1 cellular context compared by ENCODE assay signal in the genomic region with DNA sequence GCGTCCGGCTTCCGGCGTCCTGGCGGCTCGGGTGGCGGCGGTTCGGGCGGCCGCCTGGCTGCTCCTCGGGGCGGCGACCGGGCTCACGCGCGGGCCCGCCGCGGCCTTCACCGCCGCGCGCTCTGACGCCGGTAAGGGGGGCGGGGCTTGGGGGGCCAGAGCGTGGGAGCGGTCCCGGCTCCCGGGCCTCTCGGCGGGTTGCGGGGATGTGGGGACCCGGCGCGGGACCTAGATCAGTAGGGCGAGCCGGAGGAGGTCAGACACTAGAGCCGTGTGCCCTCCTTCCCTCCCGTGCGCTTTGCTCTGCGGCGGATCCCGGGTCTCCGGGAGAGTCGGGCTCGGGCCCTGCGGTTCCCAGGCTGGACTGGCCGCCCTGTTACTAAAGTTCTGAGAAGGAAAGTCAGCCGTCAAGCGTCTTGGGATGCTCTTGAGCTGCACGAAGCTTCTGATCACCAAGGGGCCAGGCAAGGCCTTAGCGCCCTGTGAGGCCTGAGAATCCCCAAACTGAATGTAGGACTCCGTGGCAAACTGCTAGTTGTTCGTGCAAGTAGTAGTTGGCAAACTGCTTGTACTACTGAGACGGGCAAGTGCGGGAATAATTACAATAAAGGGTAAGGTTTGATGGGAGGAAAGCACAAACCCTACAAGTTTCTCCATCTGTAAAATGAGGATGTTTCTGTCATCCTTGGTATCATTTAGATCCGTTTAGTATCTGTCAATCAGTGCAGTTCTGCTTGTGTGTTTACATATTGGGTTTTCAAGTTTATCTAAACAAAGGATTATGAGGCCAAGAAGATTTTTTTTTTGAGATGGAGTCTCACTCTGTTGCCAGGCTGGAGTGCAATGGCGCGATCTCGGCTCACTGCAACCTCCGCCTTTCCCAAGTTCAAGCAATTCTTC.
TF ChIP-seq lines count a peak whose summit lies in the region.

No MANE protein-coding gene starts in this region.

TF ChIP-seq in K562, 482 proteins besides CTCF, POLR2A, EP300 and RAD21 (continued from another document):
- TF ChIP-seq TEAD1 (CRISPR knock-in tag; IDR thresholded peaks at IDR 0.05): 0 out of 4 replicates have a peak, but pooled peaks of 1 of the 2 experiments have one; percentile 23
- TF ChIP-seq MTA3 (IDR thresholded peaks at IDR 0.05; ENCODE audit: borderline replicate concordance): no peak
- no peak for TF ChIP-seq LEF1 (IDR thresholded peaks at IDR 0.05)
- TF ChIP-seq PYGO2 (tag; IDR thresholded peaks at IDR 0.05): no peak
- no peak for TF ChIP-seq TBL1XR1 (IDR thresholded peaks at IDR 0.05; ENCODE audit: low read length in 2 of 2)
- no peak for TF ChIP-seq SOX6 (IDR thresholded peaks at IDR 0.05)
- TF ChIP-seq CTCFL (IDR thresholded peaks at IDR 0.05; ENCODE audit: borderline replicate concordance, insufficient read depth, low read depth, low read length, poor library complexity, severe bottlenecking): no peak
- peak; percentile 6 for TF ChIP-seq GABPA (tag; conservative IDR thresholded peaks at IDR 0.05; ENCODE audit: low read depth)
- TF ChIP-seq, protein P1, sequence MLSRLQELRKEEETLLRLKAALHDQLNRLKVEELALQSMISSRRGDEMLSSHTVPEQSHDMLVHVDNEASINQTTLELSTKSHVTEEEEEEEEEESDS (CRISPR knock-in tag; IDR thresholded peaks at IDR 0.05): no peak
- TF ChIP-seq MEIS2 (IDR thresholded peaks at IDR 0.05; ENCODE audit: partially characterized antibody): peak; percentile 37
